ENCODE assay signal across 11 cellular contexts in genomic region chr1:161662684-161663339, GRCh38. TPM values are rescaled to one million over a fixed set of nuclear protein-coding genes. Genes with fewer than 3 reads are reported as not detected.
A peak's percentile ranks its signal among the peaks of the same experiment; 100 is the strongest.
DNase-seq lines count a peak whose midpoint lies in the region; ATAC-seq, FAIRE-seq and TF ChIP-seq lines count a peak whose summit lies in the region.
"Not testable (repeated sequence)": the region's sequence is repeated elsewhere in the genome, so short reads cannot be mapped to it uniquely, and the experiment has no call there.
"Had no signal": no experiment of that assay in that cellular context is flagged by ENCODE, and none has a peak within 500 bp of the region (broad histone marks: within the 10 kb centered on the region; RNA-seq: fewer than 3 reads in every experiment).

FCGR2B (plus strand) TSS chr1:161663143; CDS start chr1:161663242, 99 bp downstream.

- not testable (repeated sequence) for H3K4me1 ChIP-seq in liver (ENCODE audit: control insufficient read depth in 4 of 4, insufficient read depth in 4 of 4, low read length in 3 of 4); tibial nerve

- not testable (repeated sequence) for H3K4me3 ChIP-seq in liver (ENCODE audit: low read depth in 1 of 3, low read length in 3 of 3); tibial nerve

- not testable (repeated sequence) for TF ChIP-seq RAD21 in liver (IDR thresholded peaks at IDR 0.05)

- H3K4me1 Mint-ChIP-seq in T-helper 17 cell, result not testable (repeated sequence)

- peak; percentile 45 for FAIRE-seq in GM12891 (lab: Jason Lieb, UNC)

- not testable (repeated sequence) for H3K27me3 Mint-ChIP-seq in T-helper 17 cell

- DNase-seq in GM12891 (ENCODE audit: insufficient read length, low spot score); T-helper 17 cell; tibial nerve (ENCODE audit: low spot score in 2 of 2): not testable (repeated sequence)

- H3K9me3 ChIP-seq in T-helper 17 cell (ENCODE audit: control insufficient read depth, low read length, poor library complexity, severe bottlenecking); liver (ENCODE audit: control insufficient read depth in 4 of 4, low read length in 3 of 4); tibial nerve: not testable (repeated sequence)

- not testable (repeated sequence) for H3K27ac Mint-ChIP-seq in T-helper 17 cell

- ATAC-seq in GM19035 (IDR thresholded peaks at IDR 0.05; ENCODE audit: unreplicated experiment) (peak; percentile 72), GM21515 (IDR thresholded peaks at IDR 0.05; ENCODE audit: unreplicated experiment) (peak; percentile 59), HG02840 (IDR thresholded peaks at IDR 0.05; ENCODE audit: low FRiP score, unreplicated experiment) (peak; percentile 67), HG03175 (IDR thresholded peaks at IDR 0.05; ENCODE audit: unreplicated experiment) (peak; percentile 68), T-helper 17 cell (peak; percentile 42)

- not testable (repeated sequence) for H3K4me3 Mint-ChIP-seq in T-helper 17 cell

- not testable (repeated sequence) for H3K36me3 ChIP-seq in liver (ENCODE audit: control insufficient read depth in 4 of 4, insufficient read depth in 3 of 4, low read depth in 1 of 4, low read length in 3 of 4); tibial nerve

- TF ChIP-seq POLR2A in GM12891 (IDR thresholded peaks at IDR 0.05; ENCODE audit: low read depth, low read length); tibial nerve (IDR thresholded peaks at IDR 0.05): not testable (repeated sequence)

- H3K27ac ChIP-seq in liver (ENCODE audit: low read depth in 1 of 2, low read length in 2 of 2); tibial nerve: not testable (repeated sequence)

- TF ChIP-seq CTCF in liver (IDR thresholded peaks at IDR 0.05; ENCODE audit: low read depth, low read length, missing input control); tibial nerve (IDR thresholded peaks at IDR 0.05): not testable (repeated sequence)

- TF ChIP-seq EP300 in tibial nerve (IDR thresholded peaks at IDR 0.05), result not testable (repeated sequence)

- WGBS in liver, result no CpG with 5 or more reads among the region's 4 CpGs
- no CpG with 5 or more reads among the region's 4 CpGs for WGBS in tibial nerve, 2 donors

- not testable (repeated sequence) for H3K9ac ChIP-seq in liver (ENCODE audit: low read depth in 1 of 2, low read length in 2 of 2)

- not testable (repeated sequence) for H3K36me3 Mint-ChIP-seq in T-helper 17 cell (ENCODE audit: low read depth)

- not testable (repeated sequence) for H3K27me3 ChIP-seq in liver (ENCODE audit: control insufficient read depth in 4 of 4, insufficient read depth in 4 of 4, low read length in 3 of 4); tibial nerve

RNA-seq across cellular contexts. Expression of gene FCGR2B, which starts in this region (rescaled TPM):
- 37.4 TPM for polyA plus RNA-seq in GM12891 (2012; ENCODE audit: low read depth, missing spikeins)
- 1 to 10 TPM; 2.6 to 2.9 TPM for total RNA-seq in T-helper 17 cell
- 10 to 100 TPM in 1 of 2 donors, 1 to 10 TPM in 1; 7.9 to 31.6 TPM for total RNA-seq in liver
- 10 to 100 TPM; 18.5 to 39.5 TPM for polyA plus RNA-seq in liver
- total RNA-seq in tibial nerve, result 10 to 100 TPM; 18.6 to 50.9 (median 32.3) TPM
- total RNA-seq: activated T-helper 1 cell treated with anti-CD3 and anti-CD28 coated beads, Interleukin-12 subunit alpha, Interleukin-12 subunit beta, Interleukin-2, Interleukin-4 antibody, amounts not matched to agents 30 ng/mL and 10 ng/mL and 1 ng/mL, durations not matched to agents 14 hours and 24 hours and 36 hours; fibroblast of lung had no signal
- polyA plus RNA-seq: fibroblast of lung, keratinocyte had no signal
